In genomic region chr1:226584164-226584563, GRCh38 we compare ENCODE assay signal across 16 cellular contexts. TPM values are rescaled to one million over a fixed set of nuclear protein-coding genes. Genes with fewer than 3 reads are reported as not detected.
"Had no signal": no experiment of that assay in that cellular context is flagged by ENCODE, and none has a peak within 500 bp of the region (broad histone marks: within the 10 kb centered on the region; RNA-seq: fewer than 3 reads in every experiment).

No MANE protein-coding gene starts in this region.

- H3K36me3 ChIP-seq: esophagus muscularis mucosa, tibial artery had no signal

- H3K4me2 ChIP-seq: hepatocyte had no signal

- H3K27me3 ChIP-seq: esophagus muscularis mucosa, hepatocyte, tibial artery had no signal

- H3K9me3 ChIP-seq: esophagus muscularis mucosa, tibial artery had no signal

- H2AFZ ChIP-seq: hepatocyte had no signal

- ATAC-seq: activated CD8-positive, alpha-beta memory T cell treated with anti-CD3 and anti-CD28 coated beads, Interleukin-2, amount 10 ng/mL, durations not matched to agents 7 days and 5 days had no signal

- H3K4me3 ChIP-seq: esophagus muscularis mucosa, hepatocyte, tibial artery had no signal

- DNase-seq: activated CD4-positive, alpha-beta memory T cell treated with anti-CD3 and anti-CD28 coated beads for 36 hours; activated CD4-positive, alpha-beta T cell treated with anti-CD3 and anti-CD28 coated beads for 1 hour; activated CD8-positive, alpha-beta memory T cell treated with anti-CD3 and anti-CD28 coated beads, Interleukin-2, amount 10 ng/mL, durations not matched to agents 7 days and 5 days; activated naive CD4-positive, alpha-beta T cell treated with anti-CD3 and anti-CD28 coated beads, Interleukin-2, amount 10 ng/mL, durations not matched to agents 7 days and 5 days; activated T-cell treated with anti-CD3 and anti-CD28 coated beads, Interleukin-2, amount 50 U/mL, for 1 hour; nephron progenitor cell; occipital lobe; stimulated activated CD4-positive, alpha-beta T cell treated with anti-CD3 and anti-CD28 coated beads, Interleukin-15, amount 100 ng/mL, for 24 hours; stimulated activated CD4-positive, alpha-beta T cell treated with anti-CD3 and anti-CD28 coated beads, Interleukin-4, amount 100 ng/mL, for 1 hour; stimulated activated naive CD4-positive, alpha-beta T cell; T-helper 9 cell; tibial artery had no signal

- H3K79me2 ChIP-seq: hepatocyte had no signal

RNA-seq across cellular contexts. Expression of gene STUM, which starts 35.6 kb away (rescaled TPM):
- total RNA-seq: activated CD4-positive, alpha-beta memory T cell treated with anti-CD3 and anti-CD28 coated beads for 36 hours; activated CD8-positive, alpha-beta memory T cell treated with anti-CD3 and anti-CD28 coated beads, Interleukin-2, amount 10 ng/mL, durations not matched to agents 7 days and 5 days; activated T-helper 2 cell treated with anti-CD3 and anti-CD28 coated beads, Interferon-gamma antibody, Interleukin-2, Interleukin-4, amounts not matched to agents 10 μg/mL and 5 μg/mL and 100 μg/mL, durations not matched to agents 14 hours and 24 hours and 36 hours; astrocyte had no signal
